Comparison of ENCODE assay signal across 1 cellular context in the genomic region with DNA sequence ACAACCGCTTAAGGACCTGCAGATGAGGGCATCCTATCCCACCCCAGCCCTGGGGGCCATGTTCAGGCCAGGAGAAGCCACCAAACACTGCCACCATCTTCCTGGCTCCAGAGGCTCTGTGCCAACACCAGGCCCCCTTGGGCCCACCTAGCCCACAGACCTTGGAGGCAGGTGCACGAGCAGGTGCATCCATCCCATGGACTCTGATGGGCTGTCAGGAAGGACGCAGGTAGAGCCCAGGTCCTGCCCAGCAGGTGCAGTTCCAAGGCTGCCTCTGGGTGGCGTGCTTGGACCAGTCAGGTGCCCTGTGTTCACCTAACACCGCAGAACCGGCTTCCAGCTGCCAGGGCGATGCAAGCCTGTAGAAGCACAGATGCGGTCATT.
TF ChIP-seq lines count a peak whose summit lies in the region.

No MANE protein-coding gene starts in this region.

TF ChIP-seq in K562, 482 proteins besides CTCF, POLR2A, EP300 and RAD21 (continued from another document):
- peak; percentile 55; the same call in 1 of the 2 replicates for TF ChIP-seq STAG1 (CRISPR knock-in tag; IDR thresholded peaks at IDR 0.05; ENCODE audit: borderline replicate concordance)
TF ChIP-seq in K562: peak in this region for 4.
